In genomic region chr4:122131562-122132157, GRCh38 we compare ENCODE assay signal across 1 cellular context.
TF ChIP-seq lines count a peak whose summit lies in the region.

No MANE protein-coding gene starts in this region.

TF ChIP-seq in GM12878, 131 proteins besides CTCF, POLR2A, EP300 and RAD21:
- TF ChIP-seq SIX5 (IDR thresholded peaks at IDR 0.05; ENCODE audit: low read depth, low read length, severe bottlenecking) (no peak), MAX (IDR thresholded peaks at IDR 0.05; ENCODE audit: low read depth, low read length) (no peak), ZNF622 (IDR thresholded peaks at IDR 0.05) (no peak), ZNF687 (IDR thresholded peaks at IDR 0.05) (peak; percentile 67), MTA2 (IDR thresholded peaks at IDR 0.05; ENCODE audit: low read depth) (peak; percentile 89), DPF2 (IDR thresholded peaks at IDR 0.05) (peak; percentile 63; the same call in 1 of the 2 replicates), NR2F1 (conservative IDR thresholded peaks at IDR 0.05) (peak; percentile 95), RELB (IDR thresholded peaks at IDR 0.05; ENCODE audit: low read depth) (0 out of 2 replicates have a peak, but pooled peaks have one; percentile 19), CBX5 (IDR thresholded peaks at IDR 0.05; ENCODE audit: low read depth) (no peak), ZBTB11 (CRISPR knock-in tag; IDR thresholded peaks at IDR 0.05) (no peak), FOS (IDR thresholded peaks at IDR 0.05; ENCODE audit: borderline replicate concordance, extremely low read depth, insufficient read length) (no peak), ZBTB33 (IDR thresholded peaks at IDR 0.05) (no peak), ELK1 (IDR thresholded peaks at IDR 0.05; ENCODE audit: low read depth, low read length) (no peak), ZNF592 (IDR thresholded peaks at IDR 0.05) (no peak), ZNF274 (IDR thresholded peaks at IDR 0.05; ENCODE audit: insufficient read depth, insufficient read length) (no peak), GATAD2B (conservative IDR thresholded peaks at IDR 0.05; ENCODE audit: low read depth) (0 out of 2 replicates have a peak, but pooled peaks have one; percentile 30), ATF7 (IDR thresholded peaks at IDR 0.05; ENCODE audit: low read depth) (peak; percentile 30; the same call in 1 of the 2 replicates), RB1 (IDR thresholded peaks at IDR 0.05; ENCODE audit: borderline replicate concordance) (no peak), SPI1 (IDR thresholded peaks at IDR 0.05; ENCODE audit: borderline replicate concordance, insufficient read depth, low read depth, low read length) (peak; percentile 73; the same call in 1 of the 2 replicates), IRF4 (IDR thresholded peaks at IDR 0.05; ENCODE audit: low read depth, low read length) (peak; percentile 42; the same call in 1 of the 2 replicates), BACH1 (IDR thresholded peaks at IDR 0.05; ENCODE audit: borderline replicate concordance) (no peak), IKZF1 (conservative IDR thresholded peaks at IDR 0.05) (peak; percentile 34; the same call in 1 of the 2 replicates), MLLT1 (IDR thresholded peaks at IDR 0.05) (0 out of 2 replicates have a peak, but pooled peaks have one; percentile 44), PAX8 (IDR thresholded peaks at IDR 0.05) (no peak), SREBF1 (IDR thresholded peaks at IDR 0.05; ENCODE audit: low read length) (no peak), SMAD5 (IDR thresholded peaks at IDR 0.05; ENCODE audit: low read depth) (no peak), SUZ12 (IDR thresholded peaks at IDR 0.05; ENCODE audit: unreplicated experiment) (no peak), YBX1 (IDR thresholded peaks at IDR 0.05) (no peak), HDAC6 (IDR thresholded peaks at IDR 0.05; ENCODE audit: unreplicated experiment) (no peak), BMI1 (IDR thresholded peaks at IDR 0.05; ENCODE audit: borderline replicate concordance) (no peak), NFIC (IDR thresholded peaks at IDR 0.05; ENCODE audit: low read depth, low read length) (no peak), TAF1 (IDR thresholded peaks at IDR 0.05; ENCODE audit: borderline replicate concordance, low read depth, low read length) (no peak), CEBPB (IDR thresholded peaks at IDR 0.05; ENCODE audit: borderline replicate concordance in 1 of 2, low read depth in 2 of 2, low read length in 2 of 2) (no peak), IKZF2 (IDR thresholded peaks at IDR 0.05) (peak; percentile 30 to 34; a peak in 2 of 4 replicates), ZNF24 (IDR thresholded peaks at IDR 0.05) (peak; percentile 83), BCL3 (IDR thresholded peaks at IDR 0.05; ENCODE audit: borderline replicate concordance, insufficient read depth, low read depth, low read length, poor library complexity, severe bottlenecking) (no peak), BCL11A (IDR thresholded peaks at IDR 0.05; ENCODE audit: low read depth, low read length) (peak; percentile 57), SP1 (IDR thresholded peaks at IDR 0.05; ENCODE audit: low read depth, low read length) (no peak), RUNX3 (IDR thresholded peaks at IDR 0.05; ENCODE audit: low read length) (0 out of 2 replicates have a peak, but pooled peaks have one; percentile 10)
